15 cellular contexts compared by ENCODE assay signal in genomic region chr15:101525087-101525669, GRCh38.
DNase-seq lines count a peak whose midpoint lies in the region; ATAC-seq and TF ChIP-seq lines count a peak whose summit lies in the region.
"Had no signal": no experiment of that assay in that cellular context is flagged by ENCODE, and none has a peak within 500 bp of the region (broad histone marks: within the 10 kb centered on the region; RNA-seq: fewer than 3 reads in every experiment).

No MANE protein-coding gene starts in this region.

- H3K27ac ChIP-seq in angular gyrus (ENCODE audit: low read depth, low read length) (peak overlapping the region; percentile 20), layer of hippocampus (ENCODE audit: low read depth, low read length) (peak overlapping the region; percentile 58), substantia nigra (ENCODE audit: low read depth, low read length, poor library complexity, severe bottlenecking) (peak overlapping the region; percentile 97)
- H3K27ac ChIP-seq: SK-N-MC had no signal

- CTCF ChIA-PET in GM10248 (lab: Yijun Ruan, JAX): interaction anchor here (1.2 to 2.1 kb wide), 2 partner anchors 13 to 23 kb away, joined by 3 to 5 read pairs; no protein-coding TSS in a partner anchor

- ATAC-seq in HG02642 (IDR thresholded peaks at IDR 0.05; ENCODE audit: poor library complexity, unreplicated experiment) (no peak), HG02885 (IDR thresholded peaks at IDR 0.05; ENCODE audit: poor library complexity, unreplicated experiment) (no peak)
- ATAC-seq: Right ventricle myocardium inferior had no signal

- no peak for TF ChIP-seq CTCF in GM10248 (IDR thresholded peaks at IDR 0.05; ENCODE audit: control extremely low read depth, extremely low read depth, low read depth, missing control alignments)

- DNase-seq in GM10248 (ENCODE audit: extremely low spot score): peak; percentile 11
- no peak for DNase-seq in substantia nigra (lab: John Stamatoyannopoulos, UW)
- no peak for DNase-seq in NCI-H748 treated with DMSO at 0.1 percent for 48 hours (lab: John Stamatoyannopoulos, UW)
- DNase-seq: DMS79 treated with DMSO at 0.1 percent for 48 hours, KG1, NCI-H187, NCI-H2107, NCI-H510A, NCI-H774 had no signal

- no peaks in the 10 kb centered on the region for H3K27me3 ChIP-seq in layer of hippocampus (ENCODE audit: control insufficient read depth, insufficient read depth, low read length)

- POLR2A ChIA-PET in GM10248 (lab: Yijun Ruan, JAX): no interaction called here

Comparison
In these comparisons a context has a peak if more than half of its experiments do, and no peak if none do; other contexts are left out.
1. H3K27ac ChIP-seq: peak in every context shown above with its lines; median percentile 97 in substantia nigra; 58 in layer of hippocampus; 20 in angular gyrus.